28 cellular contexts compared by ENCODE assay signal in the genomic region with DNA sequence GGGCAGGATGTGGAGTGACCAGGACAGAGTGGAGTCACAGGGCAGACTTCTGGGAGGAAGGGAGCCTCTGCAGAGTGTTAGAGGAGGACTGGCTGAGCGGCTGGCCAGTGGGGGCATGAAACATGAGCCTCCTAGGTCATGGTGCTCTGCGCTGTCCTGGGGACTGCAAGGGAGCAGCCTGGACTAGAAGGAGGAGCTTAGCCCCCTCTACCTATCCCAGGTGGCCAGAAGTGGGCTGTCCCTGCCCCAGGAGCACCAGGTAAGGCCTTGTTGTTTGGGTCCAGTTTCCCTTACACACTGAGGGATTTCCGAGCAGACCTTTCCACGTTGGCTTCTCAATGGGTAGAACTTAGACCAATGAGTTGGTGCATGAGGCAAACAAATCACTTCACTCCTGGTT. TPM values are rescaled to one million over a fixed set of nuclear protein-coding genes. Genes with fewer than 3 reads are reported as not detected.
"Had no signal": no experiment of that assay in that cellular context is flagged by ENCODE, and none has a peak within 500 bp of the region (broad histone marks: within the 10 kb centered on the region; RNA-seq: fewer than 3 reads in every experiment).

No MANE protein-coding gene starts in this region.

- H3K9me3 ChIP-seq: ascending aorta, Peyer's patch, SJSA1 had no signal

- H3K4me3 ChIP-seq: ascending aorta, K562, Peyer's patch, SJSA1 had no signal

- H3K36me3 ChIP-seq: ascending aorta, Peyer's patch, SJSA1 had no signal

- H3K27ac ChIP-seq: Peyer's patch, RWPE1, SJSA1 had no signal

- H3K4me3 Mint-ChIP-seq: activated CD8-positive, alpha-beta T cell treated with anti-CD3 and anti-CD28 coated beads for 36 hours; activated naive CD8-positive, alpha-beta T cell treated with anti-CD3 and anti-CD28 coated beads, Interleukin-2, amount 50 U/mL, for 24 hours; brain; T-helper 2 cell treated with Interferon-gamma antibody and Interleukin-4, amounts not matched to agents 5 μg/mL and 100 μg/mL, for 36 hours had no signal

- H3K27me3 Mint-ChIP-seq: brain had no signal

- H3K27me3 ChIP-seq: ascending aorta, SJSA1 had no signal

- H3K9me3 Mint-ChIP-seq: activated CD8-positive, alpha-beta T cell treated with anti-CD3 and anti-CD28 coated beads for 36 hours; activated naive CD4-positive, alpha-beta T cell treated with anti-CD3 and anti-CD28 coated beads, Interleukin-2, amount 50 U/mL, for 72 hours; activated naive CD8-positive, alpha-beta T cell treated with anti-CD3 and anti-CD28 coated beads, Interleukin-2, amount 50 U/mL, for 24 hours; T-helper 2 cell treated with Interferon-gamma antibody and Interleukin-4, amounts not matched to agents 5 μg/mL and 100 μg/mL, for 36 hours had no signal

- H3K4me1 ChIP-seq: Peyer's patch, SJSA1 had no signal

- ATAC-seq: activated CD4-positive, CD25-positive, alpha-beta regulatory T cell treated with anti-CD3 and anti-CD28 coated beads, Interleukin-2, amount 50 U/mL, for 24 hours; activated CD8-positive, alpha-beta T cell treated with anti-CD3 and anti-CD28 coated beads for 36 hours; activated naive CD4-positive, alpha-beta T cell treated with anti-CD3 and anti-CD28 coated beads, Interleukin-2, amount 50 U/mL, for 72 hours; activated naive CD8-positive, alpha-beta T cell treated with anti-CD3 and anti-CD28 coated beads, Interleukin-2, amount 50 U/mL, for 24 hours; K562; SK-N-SH treated with all-trans-retinoic acid at 6 μM for 48 hours had no signal

- DNase-seq: activated CD4-positive, alpha-beta T cell treated with anti-CD3 and anti-CD28 coated beads for 4 hours; activated CD8-positive, alpha-beta memory T cell treated with anti-CD3 and anti-CD28 coated beads, Interleukin-2, amount 50 U/mL, for 4 hours; activated CD8-positive, alpha-beta T cell treated with anti-CD3 and anti-CD28 coated beads for 36 hours; activated naive CD8-positive, alpha-beta T cell treated with anti-CD3 and anti-CD28 coated beads, Interleukin-2, amount 50 U/mL, for 24 hours; amniotic stem cell; Karpas-422; MM.1S; NCI-H1105; NCI-H1436 treated with DMSO at 0.1 percent for 48 hours; NCI-H187; NCI-H2081; NCI-H510A treated with DMSO at 0.1 percent for 48 hours; NCI-H69; NK-92 treated with Interleukin-12 subunit alpha and Interleukin-12 subunit beta, amount 100 ng/mL, for 24 hours; OCI-M1; Peyer's patch; SHP77; SW 1271 had no signal

- H3K4me1 Mint-ChIP-seq: activated naive CD8-positive, alpha-beta T cell treated with anti-CD3 and anti-CD28 coated beads, Interleukin-2, amount 50 U/mL, for 24 hours had no signal

- H3K27ac Mint-ChIP-seq: activated CD8-positive, alpha-beta T cell treated with anti-CD3 and anti-CD28 coated beads for 36 hours; activated naive CD4-positive, alpha-beta T cell treated with anti-CD3 and anti-CD28 coated beads, Interleukin-2, amount 50 U/mL, for 72 hours; activated naive CD8-positive, alpha-beta T cell treated with anti-CD3 and anti-CD28 coated beads, Interleukin-2, amount 50 U/mL, for 24 hours; T-helper 2 cell treated with Interferon-gamma antibody and Interleukin-4, amounts not matched to agents 5 μg/mL and 100 μg/mL, for 36 hours had no signal

RNA-seq across cellular contexts. Expression of gene PKNOX2, which starts 7.4 kb away (rescaled TPM):
- total RNA-seq: activated CD8-positive, alpha-beta T cell treated with anti-CD3 and anti-CD28 coated beads for 36 hours; K562; SJSA1; T-helper 1 cell treated with Interleukin-12 subunit alpha and Interleukin-12 subunit beta and Interleukin-4 antibody, amounts not matched to agents 30 ng/mL and 1 ng/mL, for 36 hours had no signal
- polyA plus RNA-seq: K562 had no signal
